Comparison of ENCODE assay signal across 7 cellular contexts in the genomic region with DNA sequence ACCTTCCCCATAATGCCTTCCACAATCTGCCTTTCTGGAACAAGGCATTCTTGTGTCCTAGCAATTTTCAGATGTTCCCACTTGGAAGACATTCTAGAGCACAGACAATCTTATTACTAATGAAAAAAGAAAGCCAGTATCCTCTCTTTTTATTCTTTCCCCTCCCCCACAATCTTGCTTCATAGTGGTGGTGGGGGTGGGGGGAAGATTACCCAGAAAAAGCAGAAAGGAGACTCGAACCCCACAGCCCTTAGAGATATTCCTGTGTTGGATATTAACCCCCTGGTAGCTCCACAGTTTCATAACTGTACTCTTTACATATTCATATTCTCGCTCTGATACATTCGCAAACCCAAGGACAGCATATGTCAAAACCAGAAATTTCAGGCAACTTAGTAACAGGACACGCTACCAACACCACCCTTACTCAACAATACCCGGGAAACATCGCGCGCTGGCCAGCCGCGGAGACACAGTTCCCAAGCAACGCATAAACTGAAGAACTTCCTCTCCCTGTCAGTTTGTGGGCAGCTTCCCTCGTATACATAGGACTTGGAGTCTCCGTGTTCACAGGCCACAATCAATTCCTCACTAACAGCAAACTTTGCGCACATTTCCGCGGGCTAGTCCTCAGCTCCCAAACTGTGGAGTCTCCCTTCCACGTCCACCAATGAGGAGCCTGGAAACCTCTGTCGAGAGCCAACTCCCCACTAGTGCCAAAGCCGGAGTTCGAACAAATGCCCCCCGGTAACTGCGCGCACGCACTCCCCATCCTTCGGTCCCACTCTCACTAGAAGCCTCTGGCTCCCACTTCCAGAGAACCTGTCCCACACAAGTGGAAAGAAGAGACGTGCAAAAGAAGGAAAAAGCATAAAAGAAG. TPM values are rescaled to one million over a fixed set of nuclear protein-coding genes. Genes with fewer than 3 reads are reported as not detected.
DNase-seq lines count a peak whose midpoint lies in the region; ATAC-seq, FAIRE-seq and TF ChIP-seq lines count a peak whose summit lies in the region.

No MANE protein-coding gene starts in this region.

- peak; percentile 14 for DNase-seq in GDM1 (lab: John Stamatoyannopoulos, UW)
- DNase-seq in HK-2 (ENCODE audit: unreplicated experiment), result peak; percentile 61
- peak; percentile 94 for DNase-seq in SIG-M5 treated with dmso at 0.1 percent for 504 hours (lab: John Stamatoyannopoulos, UW; ENCODE audit: unreplicated experiment)
- peak; percentile 74 for DNase-seq in bronchial epithelial cell (ENCODE audit: low read depth)
- peak; percentile 35 for DNase-seq in iPS-NIHi11 (ENCODE audit: low spot score)
- DNase-seq in skeletal muscle cell (ENCODE audit: low read depth), result peak; percentile 60

- H3K4me3 ChIP-seq in bronchial epithelial cell (ENCODE audit: low read depth, low read length), result peak overlapping the region; percentile 85
- peak overlapping the region; percentile 75 for H3K4me3 ChIP-seq in skeletal muscle cell (ENCODE audit: low read depth, low read length)

- H3K27me3 ChIP-seq in bronchial epithelial cell (ENCODE audit: control insufficient read depth, insufficient read depth, low read length), result no peaks in the 10 kb centered on the region

- no peak for ATAC-seq in GM19467 (IDR thresholded peaks at IDR 0.05; ENCODE audit: unreplicated experiment)

- peaks cover 3% of the 10 kb centered on the region for H3K36me3 ChIP-seq in bronchial epithelial cell (ENCODE audit: control insufficient read depth, insufficient read depth, low read length)

- TF ChIP-seq CTCF in bronchial epithelial cell (IDR thresholded peaks at IDR 0.05; ENCODE audit: insufficient read depth, low read length, severe bottlenecking), result no peak

- FAIRE-seq in bronchial epithelial cell (lab: Jason Lieb, UNC), result no peak

RNA-seq across cellular contexts. Expression of a gene that starts 0.7 kb away (rescaled TPM):
- total RNA-seq in bronchial epithelial cell, result under 0.01 and 0.26 TPM in 2 replicates

Comparison
In these comparisons a context has a peak if more than half of its experiments do, and no peak if none do; other contexts are left out.
1. DNase-seq: peak in every context shown above with its lines; median percentile 94 in SIG-M5 treated with dmso at 0.1 percent for 504 hours; 74 in bronchial epithelial cell; 61 in HK-2; 60 in skeletal muscle cell; 35 in iPS-NIHi11; 14 in GDM1.